15 cellular contexts compared by ENCODE assay signal in genomic region chr14:37596790-37597189, GRCh38. TPM values are rescaled to one million over a fixed set of nuclear protein-coding genes. Genes with fewer than 3 reads are reported as not detected.
A peak's percentile ranks its signal among the peaks of the same experiment; 100 is the strongest.
DNase-seq lines count a peak whose midpoint lies in the region; ATAC-seq and TF ChIP-seq lines count a peak whose summit lies in the region.
"Had no signal": no experiment of that assay in that cellular context is flagged by ENCODE, and none has a peak within 500 bp of the region (broad histone marks: within the 10 kb centered on the region; RNA-seq: fewer than 3 reads in every experiment).

No MANE protein-coding gene starts in this region.

- peaks cover 13 to 35% (median 23%) of the 10 kb centered on the region in 4 donors for H3K4me1 Mint-ChIP-seq in CD4-positive, alpha-beta memory T cell
- H3K4me1 Mint-ChIP-seq in chondrocyte (ENCODE audit: low read depth) (peaks cover 35% of the 10 kb centered on the region), CD14-positive monocyte (peaks cover 23% of the 10 kb centered on the region), T-cell (peaks cover 14 to 40% (median 34%) of the 10 kb centered on the region in 3 donors)

- H3K27me3 Mint-ChIP-seq in CD4-positive, alpha-beta memory T cell, result peaks cover 56 to 65% of the 10 kb centered on the region in 2 donors
- peaks cover 83% of the 10 kb centered on the region for H3K27me3 Mint-ChIP-seq in chondrocyte (ENCODE audit: low read depth)
- peaks cover 89 to 96% (median 95%) of the 10 kb centered on the region in 3 donors for H3K27me3 Mint-ChIP-seq in CD14-positive monocyte (ENCODE audit: low read depth in 3 of 3)
- peaks cover 51 to 83% of the 10 kb centered on the region in 2 donors for H3K27me3 Mint-ChIP-seq in T-cell

- H3K27ac Mint-ChIP-seq in CD4-positive, alpha-beta memory T cell, result no peak overlapping the region
- no peak overlapping the region for H3K27ac Mint-ChIP-seq in chondrocyte (ENCODE audit: unreplicated experiment)
- no peak overlapping the region for H3K27ac Mint-ChIP-seq in CD14-positive monocyte
- no peak overlapping the region for H3K27ac Mint-ChIP-seq in T-cell

- TF ChIP-seq CTCF in GM10266 (IDR thresholded peaks at IDR 0.05; ENCODE audit: control insufficient read depth, insufficient read depth, low read depth, missing control alignments), result no peak
- TF ChIP-seq CTCF in PC-9 (conservative IDR thresholded peaks at IDR 0.05), result no peak
- TF ChIP-seq CTCF in chondrocyte (IDR thresholded peaks at IDR 0.05), result no peak
- TF ChIP-seq CTCF in CD14-positive monocyte (IDR thresholded peaks at IDR 0.05), result no peak

- no peak overlapping the region for H3K27ac ChIP-seq in CD4-positive, alpha-beta memory T cell (ENCODE audit: low read depth, low read length)
- H3K27ac ChIP-seq in PC-9 (peak overlapping the region; percentile 99), mucosa of rectum (ENCODE audit: low read depth in 2 of 2, low read length in 2 of 2) (peak overlapping the region; percentile 94 to 96)
- H3K27ac ChIP-seq: body of pancreas, neutrophil had no signal

- no peaks in the 10 kb centered on the region for H3K36me3 ChIP-seq in CD4-positive, alpha-beta memory T cell (ENCODE audit: insufficient read depth, low read length)
- H3K36me3 ChIP-seq in PC-9 (ENCODE audit: low read depth), result no peaks in the 10 kb centered on the region
- H3K36me3 ChIP-seq in mucosa of rectum (ENCODE audit: control insufficient read depth in 2 of 2, insufficient read depth in 2 of 2, low read length in 2 of 2), result no peaks in the 10 kb centered on the region
- H3K36me3 ChIP-seq: left lung, neutrophil had no signal

- POLR2A ChIA-PET in CD4-positive, alpha-beta memory T cell (lab: Charles Lee; ENCODE audit: partially characterized antibody), result no interaction called here
- POLR2A ChIA-PET in PC-9 (lab: Charles Lee; ENCODE audit: unreplicated experiment) (interaction anchor here (0.5 to 0.6 kb wide), 3 partner anchors 39 to 362 kb away, joined by 3 to 6 read pairs (median 4); no protein-coding TSS in a partner anchor), T-cell (lab: Charles Lee) (no interaction called here)

- no peak for ATAC-seq in T-cell (replicated peaks in 1 of 4)

- CTCF ChIA-PET in CD4-positive, alpha-beta memory T cell (lab: Charles Lee; ENCODE audit: partially characterized antibody), result no interaction called here
- CTCF ChIA-PET in PC-9 (lab: Charles Lee) (no interaction called here), T-cell (lab: Charles Lee) (no interaction called here)

- no peak for DNase-seq in CD4-positive, alpha-beta memory T cell
- DNase-seq in GM10266 (ENCODE audit: extremely low spot score) (peak; percentile 13), PC-9 (no peak), chondrocyte (ENCODE audit: low spot score) (no peak), CD14-positive monocyte (ENCODE audit: low spot score) (no peak), T-cell (no peak), NCI-H187 treated with DMSO at 0.1 percent for 48 hours (lab: John Stamatoyannopoulos, UW) (no peak)
- DNase-seq: activated gamma-delta T cell; C1 segment of cervical spinal cord; stimulated activated CD4-positive, alpha-beta T cell treated with anti-CD3 and anti-CD28 coated beads, Interleukin-4, amount 100 ng/mL, for 4 hours had no signal

- peak overlapping the region; percentile 83 for H3K4me2 ChIP-seq in PC-9

- peaks cover 7% of the 10 kb centered on the region for H3K4me1 ChIP-seq in CD4-positive, alpha-beta memory T cell (ENCODE audit: insufficient read depth, low read length)
- H3K4me1 ChIP-seq in PC-9 (replicated peaks; ENCODE audit: insufficient read depth) (peaks cover 14% of the 10 kb centered on the region), mucosa of rectum (ENCODE audit: control insufficient read depth in 2 of 2, insufficient read depth in 2 of 2, low read length in 2 of 2) (peaks cover 16 to 36% of the 10 kb centered on the region in 2 donors)

- H3K79me2 ChIP-seq in PC-9 (ENCODE audit: low read depth), result peaks cover 76% of the 10 kb centered on the region

- BruUV-seq in PC-9 (replicated peaks; lab: Mats Ljungman, UMichigan), result no TSS peak

- H3K9ac ChIP-seq in mucosa of rectum (ENCODE audit: low read depth in 1 of 2, low read length in 2 of 2), result peak overlapping the region; percentile 63 to 88

- no peak overlapping the region for H3K4me3 ChIP-seq in CD4-positive, alpha-beta memory T cell (ENCODE audit: low read length in 2 of 2)
- H3K4me3 ChIP-seq in PC-9, result peak overlapping the region; percentile 78
- peak overlapping the region in 1 of 2 donors; percentile 73 for H3K4me3 ChIP-seq in mucosa of rectum (ENCODE audit: low read length in 2 of 2)
- H3K4me3 ChIP-seq: body of pancreas had no signal

- H3K36me3 Mint-ChIP-seq in CD4-positive, alpha-beta memory T cell, result peaks cover 8 to 10% of the 10 kb centered on the region in 2 donors
- no peaks in the 10 kb centered on the region for H3K36me3 Mint-ChIP-seq in chondrocyte (ENCODE audit: low read depth)
- peaks cover 4 to 18% of the 10 kb centered on the region in 2 donors for H3K36me3 Mint-ChIP-seq in CD14-positive monocyte
- no peaks in the 10 kb centered on the region for H3K36me3 Mint-ChIP-seq in T-cell

- peaks cover 35% of the 10 kb centered on the region for H3F3A ChIP-seq in PC-9 (ENCODE audit: insufficient read depth, low read depth)

- no peaks in the 10 kb centered on the region for H4K20me1 ChIP-seq in PC-9 (ENCODE audit: insufficient read depth)

- peak overlapping the region in 5 of 8 donors; percentile 4 to 57 (median 29) for H3K4me3 Mint-ChIP-seq in CD4-positive, alpha-beta memory T cell
- H3K4me3 Mint-ChIP-seq in chondrocyte (ENCODE audit: unreplicated experiment) (no peak overlapping the region), CD14-positive monocyte (peak overlapping the region in 1 of 2 donors; percentile 90), T-cell (peak overlapping the region in 1 of 3 donors; percentile 72)

- H3K27me3 ChIP-seq in CD4-positive, alpha-beta memory T cell (ENCODE audit: insufficient read depth, low read length), result peaks cover 42% of the 10 kb centered on the region
- H3K27me3 ChIP-seq in PC-9 (ENCODE audit: insufficient read depth, low read depth), result no peaks in the 10 kb centered on the region
- peaks cover 21% of the 10 kb centered on the region in 2 donors for H3K27me3 ChIP-seq in mucosa of rectum (ENCODE audit: control insufficient read depth in 2 of 2, insufficient read depth in 2 of 2, low read length in 2 of 2)

- no peak overlapping the region for H2AFZ ChIP-seq in PC-9

- no peaks in the 10 kb centered on the region for H3K9me2 ChIP-seq in PC-9 (ENCODE audit: insufficient read depth)

- peaks cover 0 to 41% (median 30%) of the 10 kb centered on the region in 8 donors for H3K9me3 Mint-ChIP-seq in CD4-positive, alpha-beta memory T cell
- H3K9me3 Mint-ChIP-seq in chondrocyte (ENCODE audit: low read depth) (no peaks in the 10 kb centered on the region), CD14-positive monocyte (peaks cover 8 to 67% (median 51%) of the 10 kb centered on the region in 7 donors), T-cell (no peaks in the 10 kb centered on the region)

- intact Hi-C loops in CD4-positive, alpha-beta memory T cell (cut with micrococcal nuclease), result no loop called here
- intact Hi-C loops in PC-9 (cut with micrococcal nuclease; ENCODE audit: unreplicated experiment), result loop anchor here (5.0 to 10.0 kb wide), 2 partner anchors 101 to 622 kb away; no protein-coding TSS in a partner anchor
- intact Hi-C loops in CD14-positive monocyte (cut with micrococcal nuclease), result no loop called here

- no peaks in the 10 kb centered on the region for H3K9me3 ChIP-seq in CD4-positive, alpha-beta memory T cell (ENCODE audit: control insufficient read depth in 1 of 2, low read length in 2 of 2)
- H3K9me3 ChIP-seq in PC-9 (ENCODE audit: insufficient read depth, low read depth) (no peaks in the 10 kb centered on the region), mucosa of rectum (ENCODE audit: control insufficient read depth in 2 of 2, low read length in 2 of 2) (no peaks in the 10 kb centered on the region)
- H3K9me3 ChIP-seq: body of pancreas, left lung had no signal

RNA-seq across cellular contexts. Expression of gene TTC6, which starts 1.4 kb away (rescaled TPM):
- total RNA-seq in CD4-positive, alpha-beta memory T cell, result not detected
- not detected for polyA plus RNA-seq in CD4-positive, alpha-beta memory T cell
- total RNA-seq in PC-9 (2021), result 4.7 and 5.2 TPM in 2 replicates
- total RNA-seq in chondrocyte, result not detected in 3 replicates
- not detected for polyA plus RNA-seq in CD14-positive monocyte
- total RNA-seq in T-cell, result not detected
- total RNA-seq: activated CD8-positive, alpha-beta memory T cell treated with anti-CD3 and anti-CD28 coated beads for 36 hours; body of pancreas had no signal

RNA-seq across cellular contexts. Expression of gene FOXA1, which starts 1.7 kb away (rescaled TPM):
- total RNA-seq in CD4-positive, alpha-beta memory T cell, result not detected
- not detected for polyA plus RNA-seq in CD4-positive, alpha-beta memory T cell
- total RNA-seq in PC-9 (2021) (35.4 and 42.6 TPM in 2 replicates), chondrocyte (not detected in 3 replicates), T-cell (under 1 TPM in 4 of 5 donors, not detected in 1; 0.23 to 0.67 (median 0.57) TPM)
- polyA plus RNA-seq in CD14-positive monocyte, result not detected

Comparison
In these comparisons a context has a peak if more than half of its experiments do, and no peak if none do; other contexts are left out.
1. RNA of gene FOXA1, which starts 1.7 kb away (total RNA-seq): 35.4 to 42.6 TPM in PC-9; 0.23 to 0.67 TPM in T-cell, not detected in CD4-positive, alpha-beta memory T cell and not detected in chondrocyte; every median in the first group is over 10 times any median in the second.